8 cellular contexts compared by ENCODE assay signal in genomic region chr16:71961066-71962039, GRCh38. TPM values are rescaled to one million over a fixed set of nuclear protein-coding genes. Genes with fewer than 3 reads are reported as not detected.
DNase-seq lines count a peak whose midpoint lies in the region; ATAC-seq, FAIRE-seq and TF ChIP-seq lines count a peak whose summit lies in the region.

No MANE protein-coding gene starts in this region.

- peaks cover 3% of the 10 kb centered on the region; the same call in 1 of the 2 replicates for H3K4me1 ChIP-seq in BE2C
- no peaks in the 10 kb centered on the region for H3K4me1 ChIP-seq in mucosa of descending colon (ENCODE audit: low read depth)

- FAIRE-seq in GM19239 (lab: Jason Lieb, UNC), result peak; percentile 87

- peak; percentile 98 for ATAC-seq in mucosa of descending colon

- TF ChIP-seq CTCF in BE2C (IDR thresholded peaks at IDR 0.05; ENCODE audit: low read depth, low read length) (peak; percentile 93), mucosa of descending colon (IDR thresholded peaks at IDR 0.05) (peak; percentile 53)

- peaks cover 16% of the 10 kb centered on the region for H3K27me3 ChIP-seq in BE2C

- DNase-seq in BE2C, result peak; percentile 86
- peak; percentile 57 for DNase-seq in GM19239 (ENCODE audit: insufficient read length, low spot score)
- DNase-seq in HT-29 (ENCODE audit: low spot score), result peak; percentile 95
- DNase-seq in NOMO-1 treated with DMSO at 0.1 percent for 48 hours (lab: John Stamatoyannopoulos, UW; ENCODE audit: unreplicated experiment), result peak; percentile 67
- DNase-seq in activated CD8-positive, alpha-beta memory T cell treated with anti-CD3 and anti-CD28 coated beads for 48 hours (ENCODE audit: low read depth in 2 of 3, low spot score in 2 of 3), result peak; percentile 44 to 72 (median 65)
- DNase-seq in epidermal melanocyte (ENCODE audit: insufficient read length, low spot score), result peak; percentile 84
- peak; percentile 62 to 88 (median 86) for DNase-seq in mucosa of descending colon
- DNase-seq in stimulated activated CD8-positive, alpha-beta memory T cell treated with anti-CD3 and anti-CD28 coated beads, Interleukin-4, amount 100 ng/mL, for 4 hours (ENCODE audit: low read depth in 2 of 2, low spot score in 1 of 2), result peak; percentile 51 to 73

- intact Hi-C loops in mucosa of descending colon (cut with DNase I, micrococcal nuclease), result no loop called here

- H3K36me3 ChIP-seq in BE2C, result no peaks in the 10 kb centered on the region
- no peaks in the 10 kb centered on the region for H3K36me3 ChIP-seq in mucosa of descending colon (ENCODE audit: low read depth)

- H3K9me3 ChIP-seq in BE2C (no peaks in the 10 kb centered on the region), mucosa of descending colon (no peaks in the 10 kb centered on the region)

- H3K4me3 ChIP-seq in BE2C (ENCODE audit: low read depth, low read length), result no peak overlapping the region
- H3K4me3 ChIP-seq in mucosa of descending colon, result no peak overlapping the region

RNA-seq across cellular contexts. Expression of gene PKD1L3, which starts 38.8 kb away (rescaled TPM):
- not detected for polyA plus RNA-seq in BE2C (2012; ENCODE audit: insufficient read depth, insufficient read length, low read depth)
- not detected in 2 replicates for total RNA-seq in HT-29 (2014; rRNA removed; shearing (Covaris generic))
- total RNA-seq in mucosa of descending colon, result under 1 TPM; 0.06 to 0.39 (median 0.13) TPM

RNA-seq across cellular contexts. Expression of gene DHODH, which starts 47.2 kb away (rescaled TPM):
- polyA plus RNA-seq in BE2C (2012; ENCODE audit: insufficient read depth, insufficient read length, low read depth), result 24.9 TPM
- 13.0 and 13.1 TPM in 2 replicates for total RNA-seq in HT-29 (2014; rRNA removed; shearing (Covaris generic))
- 1 to 10 TPM; 5.9 to 8.3 (median 7.4) TPM for total RNA-seq in mucosa of descending colon
